In the genomic region with DNA sequence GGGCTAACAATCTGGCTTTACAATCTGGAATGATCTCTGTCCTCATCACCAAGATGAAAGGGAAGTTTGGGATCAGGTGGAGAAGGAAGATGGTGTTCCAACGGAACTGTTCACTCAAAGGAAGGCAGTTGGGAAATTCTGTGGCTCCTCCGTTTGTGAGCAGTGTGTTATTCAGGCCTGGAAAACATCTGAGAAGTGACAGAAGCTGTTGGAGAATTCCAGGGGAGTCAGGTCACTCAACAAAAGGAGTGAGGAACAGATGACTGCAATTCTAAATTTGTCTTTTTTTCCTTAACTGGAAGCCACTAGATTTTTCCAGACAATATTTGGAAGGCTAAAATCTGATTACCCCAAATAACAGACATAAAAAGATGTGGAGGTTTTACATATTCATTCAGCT, we compare ENCODE assay signal across 13 cellular contexts.
DNase-seq lines count a peak whose midpoint lies in the region; ATAC-seq, FAIRE-seq and TF ChIP-seq lines count a peak whose summit lies in the region.
"Had no signal": no experiment of that assay in that cellular context is flagged by ENCODE, and none has a peak within 500 bp of the region (broad histone marks: within the 10 kb centered on the region; RNA-seq: fewer than 3 reads in every experiment).

No MANE protein-coding gene starts in this region.

- peaks cover 11% of the 10 kb centered on the region; the same call in 1 of the 2 replicates for H3K9me3 Mint-ChIP-seq in HFFc6
- H3K9me3 Mint-ChIP-seq: H9; stimulated activated memory B cell treated with anti-CD40 and anti-IgM and Interleukin-4, amounts not matched to agents 10 μg/mL and 1 μg/mL and 100 μg/mL, for 72 hours had no signal

- H3K4me3 ChIP-seq in coronary artery (no peak overlapping the region), thoracic aorta (no peak overlapping the region)

- DNase-seq in HFFc6 = peak; percentile 40
- DNase-seq in coronary artery (ENCODE audit: low spot score) = no peak
- DNase-seq in kidney tubule cell (ENCODE audit: low spot score) = peak; percentile 9
- no peak for DNase-seq in thoracic aorta (ENCODE audit: low spot score)
- no peak for DNase-seq in activated effector memory CD4-positive, alpha-beta T cell treated with anti-CD3 and anti-CD28 coated beads, Interleukin-2, amount 50 U/mL, for 16 hours
- no peak for DNase-seq in activated effector memory CD4-positive, alpha-beta T cell treated with Interleukin-2 at 50 U/mL for 16 hours
- no peak for DNase-seq in D721Med (ENCODE audit: insufficient read length, low spot score)
- DNase-seq: H9, NCI-H1694 had no signal

- no peak for FAIRE-seq in D721Med (lab: Jason Lieb, UNC)
- FAIRE-seq: GM12892, islet of Langerhans had no signal

- TF ChIP-seq CTCF in HFFc6 (IDR thresholded peaks at IDR 0.05) = no peak
- no peak for TF ChIP-seq CTCF in coronary artery (IDR thresholded peaks at IDR 0.05)
- TF ChIP-seq CTCF in thoracic aorta (IDR thresholded peaks at IDR 0.05) = no peak
- TF ChIP-seq CTCF in D721Med (IDR thresholded peaks at IDR 0.05; ENCODE audit: insufficient read depth, missing control alignments) = no peak

- peak overlapping the region; percentile 81 for H3K27ac Mint-ChIP-seq in HFFc6
- H3K27ac Mint-ChIP-seq: stimulated activated memory B cell treated with anti-CD40 and anti-IgM and Interleukin-4, amounts not matched to agents 10 μg/mL and 1 μg/mL and 100 μg/mL, for 72 hours had no signal

- H3K27me3 Mint-ChIP-seq in HFFc6 (ENCODE audit: insufficient read depth) = no peaks in the 10 kb centered on the region; the same call in 1 of the 2 replicates
- H3K27me3 Mint-ChIP-seq: stimulated activated memory B cell treated with anti-CD40 and anti-IgM and Interleukin-4, amounts not matched to agents 10 μg/mL and 1 μg/mL and 100 μg/mL, for 72 hours had no signal

- H3K4me3 Mint-ChIP-seq in HFFc6 = no peak overlapping the region
- H3K4me3 Mint-ChIP-seq: H9; stimulated activated memory B cell treated with anti-CD40 and anti-IgM and Interleukin-4, amounts not matched to agents 10 μg/mL and 1 μg/mL and 100 μg/mL, for 72 hours had no signal

- peaks cover 55% of the 10 kb centered on the region for H3K4me1 Mint-ChIP-seq in HFFc6 (ENCODE audit: low read depth)
- H3K4me1 Mint-ChIP-seq: H9 had no signal

- ATAC-seq in thoracic aorta (ENCODE audit: insufficient number of reproducible peaks, low FRiP score, low read depth) = peak; percentile 86
- ATAC-seq: stimulated activated memory B cell treated with anti-CD40 and anti-IgM and Interleukin-4, amounts not matched to agents 10 μg/mL and 1 μg/mL and 100 μg/mL, for 72 hours had no signal

- peaks cover 13 to 19% of the 10 kb centered on the region in 2 donors for H3K4me1 ChIP-seq in thoracic aorta (ENCODE audit: control insufficient read depth in 1 of 2, low read depth in 2 of 2)

- H3K36me3 Mint-ChIP-seq in HFFc6 (ENCODE audit: low read depth) = peaks cover 16% of the 10 kb centered on the region
- H3K36me3 Mint-ChIP-seq: stimulated activated memory B cell treated with anti-CD40 and anti-IgM and Interleukin-4, amounts not matched to agents 10 μg/mL and 1 μg/mL and 100 μg/mL, for 72 hours had no signal

- H3K27me3 ChIP-seq in thoracic aorta (replicated peaks; ENCODE audit: insufficient read depth) = no peaks in the 10 kb centered on the region
- H3K27me3 ChIP-seq: neutrophil had no signal

- H3K27ac ChIP-seq in coronary artery = peak overlapping the region; percentile 77 to 89
- peak overlapping the region; percentile 90 for H3K27ac ChIP-seq in thoracic aorta
- H3K27ac ChIP-seq: neutrophil had no signal

- no peaks in the 10 kb centered on the region for H3K9me3 ChIP-seq in thoracic aorta
- H3K9me3 ChIP-seq: neutrophil had no signal

- H3K36me3 ChIP-seq in thoracic aorta = no peaks in the 10 kb centered on the region
- H3K36me3 ChIP-seq: neutrophil had no signal

Comparison
In these comparisons a context has a peak if more than half of its experiments do, and no peak if none do; other contexts are left out.
1. DNase-seq: peak in HFFc6 (single experiment) and kidney tubule cell (single experiment); none in coronary artery (single experiment), thoracic aorta (single experiment), activated effector memory CD4-positive, alpha-beta T cell treated with anti-CD3 and anti-CD28 coated beads, Interleukin-2, amount 50 U/mL, for 16 hours (single experiment), activated effector memory CD4-positive, alpha-beta T cell treated with Interleukin-2 at 50 U/mL for 16 hours (single experiment) and D721Med (single experiment).